In genomic region chr6:108737594-108738546, GRCh38 we compare ENCODE assay signal across 9 cellular contexts.
DNase-seq lines count a peak whose midpoint lies in the region; ATAC-seq lines count a peak whose summit lies in the region.
"Had no signal": no experiment of that assay in that cellular context is flagged by ENCODE, and none has a peak within 500 bp of the region (broad histone marks: within the 10 kb centered on the region; RNA-seq: fewer than 3 reads in every experiment).

No MANE protein-coding gene starts in this region.

- H3K4me1 ChIP-seq in skeletal muscle satellite cell (ENCODE audit: control insufficient read depth, insufficient read depth, low read length): peaks cover 37% of the 10 kb centered on the region
- peaks cover 10% of the 10 kb centered on the region for H3K4me1 ChIP-seq in HAP-1

- no peak for ATAC-seq in GM21381 (IDR thresholded peaks at IDR 0.05; ENCODE audit: unreplicated experiment)
- ATAC-seq in HG03025 (IDR thresholded peaks at IDR 0.05; ENCODE audit: low FRiP score, unreplicated experiment): no peak

- H3K4me3 ChIP-seq in skeletal muscle satellite cell (ENCODE audit: low read length): peak overlapping the region; percentile 8
- H3K4me3 ChIP-seq in HAP-1: no peak overlapping the region

- H3K36me3 ChIP-seq in skeletal muscle satellite cell (ENCODE audit: insufficient read depth, low read length) (no peaks in the 10 kb centered on the region), HAP-1 (replicated peaks) (no peaks in the 10 kb centered on the region)

- H3K27me3 ChIP-seq in skeletal muscle satellite cell (ENCODE audit: control insufficient read depth, insufficient read depth, low read length): no peaks in the 10 kb centered on the region
- H3K27me3 ChIP-seq in HAP-1 (ENCODE audit: low read depth): no peaks in the 10 kb centered on the region

- H3K9ac ChIP-seq in skeletal muscle satellite cell (ENCODE audit: low read depth, low read length): peak overlapping the region; percentile 65

- DNase-seq in ELR (ENCODE audit: low read depth): peak; percentile 100
- DNase-seq in OCI-M1 (lab: John Stamatoyannopoulos, UW): peak; percentile 97
- peak; percentile 85 for DNase-seq in dermis blood vessel endothelial cell
- DNase-seq in NCI-H2029 (lab: John Stamatoyannopoulos, UW): no peak
- no peak for DNase-seq in HAP-1 (ENCODE audit: low spot score in 2 of 2)
- DNase-seq: activated B cell treated with CpG ODN at 0.5 μM for 24 hours had no signal

- in situ Hi-C loops in HAP-1 (cut with MboI; ENCODE audit: low sequenced_read_pairs): no loop called here

- peak overlapping the region; percentile 66 for H3K4me2 ChIP-seq in skeletal muscle satellite cell (ENCODE audit: low read length)

- H3K9me3 ChIP-seq in skeletal muscle satellite cell (replicated peaks; ENCODE audit: low read length): no peaks in the 10 kb centered on the region
- no peaks in the 10 kb centered on the region for H3K9me3 ChIP-seq in HAP-1

Comparison
In these comparisons a context has a peak if more than half of its experiments do, and no peak if none do; other contexts are left out.
1. DNase-seq: peak in ELR (single experiment), OCI-M1 (single experiment) and dermis blood vessel endothelial cell (single experiment); none in NCI-H2029 (single experiment) and HAP-1 (0 of 2).